Comparison of ENCODE assay signal across 12 cellular contexts in genomic region chr4:74109894-74110605, GRCh38. TPM values are rescaled to one million over a fixed set of nuclear protein-coding genes. Genes with fewer than 3 reads are reported as not detected.
A peak's percentile ranks its signal among the peaks of the same experiment; 100 is the strongest.
DNase-seq lines count a peak whose midpoint lies in the region; ATAC-seq, FAIRE-seq and TF ChIP-seq lines count a peak whose summit lies in the region.
"Had no signal": no experiment of that assay in that cellular context is flagged by ENCODE, and none has a peak within 500 bp of the region (broad histone marks: within the 10 kb centered on the region; RNA-seq: fewer than 3 reads in every experiment).

No MANE protein-coding gene starts in this region.

- no peak overlapping the region for H3K23ac ChIP-seq in mesendoderm (ENCODE audit: low read length)

- H2AK5ac ChIP-seq in mesendoderm (ENCODE audit: low read length), result no peak overlapping the region

- POLR2A ChIA-PET in T-cell (lab: Charles Lee), result no interaction called here
- POLR2A ChIA-PET in activated CD8-positive, alpha-beta T cell treated with anti-CD3 and anti-CD28 coated beads for 36 hours (lab: Charles Lee), result no interaction called here

- H3K27me3 ChIP-seq in mesendoderm (ENCODE audit: insufficient read depth, low read length, poor library complexity), result no peaks in the 10 kb centered on the region
- H3K27me3 ChIP-seq: BLaER1 treated with 17β-estradiol and CSF1 and Interleukin-3, amounts not matched to agents 10 nM and 100 nM had no signal

- H3K27ac ChIP-seq in mesendoderm (ENCODE audit: low read depth, low read length), result peak overlapping the region; percentile 31
- H3K27ac ChIP-seq: prostate gland had no signal

- H4K5ac ChIP-seq in mesendoderm (ENCODE audit: low read length), result no peak overlapping the region

- peaks cover 9% of the 10 kb centered on the region for H3K4me1 ChIP-seq in mesendoderm (ENCODE audit: control insufficient read depth, low read depth, low read length)
- H3K4me1 ChIP-seq: prostate gland had no signal

- H3K9me3 Mint-ChIP-seq in T-cell, result no peaks in the 10 kb centered on the region
- no peaks in the 10 kb centered on the region for H3K9me3 Mint-ChIP-seq in activated CD8-positive, alpha-beta T cell treated with anti-CD3 and anti-CD28 coated beads for 36 hours

- intact Hi-C loops in activated CD8-positive, alpha-beta T cell treated with anti-CD3 and anti-CD28 coated beads for 36 hours (cut with micrococcal nuclease), result no loop called here

- DNase-seq in A172 (ENCODE audit: low spot score), result peak; percentile 80
- peak; percentile 17 for DNase-seq in HTR-8/SVneo (ENCODE audit: insufficient read length, low spot score)
- DNase-seq in cardiac fibroblast (ENCODE audit: low read depth in 2 of 2), result peak; percentile 84 to 97
- DNase-seq in mesendoderm, result no peak
- no peak for DNase-seq in T-cell
- DNase-seq in activated CD8-positive, alpha-beta T cell treated with anti-CD3 and anti-CD28 coated beads for 36 hours, result no peak
- no peak for DNase-seq in activated CD4-positive, alpha-beta T cell treated with anti-CD3 and anti-CD28 coated beads, Interleukin-2, amount 50 U/mL, for 1 hour
- DNase-seq in activated gamma-delta T cell (lab: John Stamatoyannopoulos, UW), result no peak
- DNase-seq: SIG-M5; stimulated activated naive CD8-positive, alpha-beta T cell treated with anti-CD3 and anti-CD28 coated beads, Interleukin-15, Interleukin-2, amounts not matched to agents 100 U/mL and 50 U/mL, for 24 hours had no signal

- ATAC-seq in T-cell (replicated peaks in 1 of 4), result no peak
- no peak for ATAC-seq in activated CD8-positive, alpha-beta T cell treated with anti-CD3 and anti-CD28 coated beads for 36 hours
- ATAC-seq: stimulated activated naive CD8-positive, alpha-beta T cell treated with anti-CD3 and anti-CD28 coated beads, Interleukin-15, Interleukin-2, amounts not matched to agents 100 U/mL and 50 U/mL, for 24 hours had no signal

- no peaks in the 10 kb centered on the region for H3K79me2 ChIP-seq in mesendoderm (ENCODE audit: control insufficient read depth, insufficient read depth, low read length)

- no peaks in the 10 kb centered on the region for H3K4me1 Mint-ChIP-seq in T-cell
- no peaks in the 10 kb centered on the region for H3K4me1 Mint-ChIP-seq in activated CD8-positive, alpha-beta T cell treated with anti-CD3 and anti-CD28 coated beads for 36 hours (ENCODE audit: low read depth)

- H2BK120ac ChIP-seq in mesendoderm (ENCODE audit: low read depth, low read length), result no peak overlapping the region

- CTCF ChIA-PET in T-cell (lab: Charles Lee), result interaction anchor here in 1 of 2 donors (0.7 kb wide), 1 partner anchor 8 kb away, joined by 3 read pairs; no protein-coding TSS in a partner anchor
- CTCF ChIA-PET in activated CD8-positive, alpha-beta T cell treated with anti-CD3 and anti-CD28 coated beads for 36 hours (lab: Charles Lee), result interaction anchor here (0.6 to 1.2 kb wide), 2 partner anchors 25 to 265 kb away, joined by 3 to 5 read pairs; no protein-coding TSS in a partner anchor

- no peak overlapping the region for H3K9ac ChIP-seq in mesendoderm (ENCODE audit: low read length)

- FAIRE-seq in HTR-8/SVneo (lab: Jason Lieb, UNC), result no peak

- H3K36me3 ChIP-seq in mesendoderm (ENCODE audit: control insufficient read depth, insufficient read depth, low read length), result no peaks in the 10 kb centered on the region
- H3K36me3 ChIP-seq: BLaER1 treated with 17β-estradiol and CSF1 and Interleukin-3, amounts not matched to agents 10 nM and 100 nM; prostate gland had no signal

- H3K4me3 ChIP-seq in cardiac fibroblast (replicated peaks in 1 of 2; ENCODE audit: low read depth in 2 of 2, low read length in 2 of 2) (no peak overlapping the region), mesendoderm (ENCODE audit: low read length) (no peak overlapping the region)
- H3K4me3 ChIP-seq: BLaER1 treated with 17β-estradiol and CSF1 and Interleukin-3, amounts not matched to agents 10 nM and 100 nM; prostate gland had no signal

- no peak for TF ChIP-seq CTCF in cardiac fibroblast (IDR thresholded peaks at IDR 0.05; ENCODE audit: low read depth, low read length)
- no peak for TF ChIP-seq CTCF in activated CD8-positive, alpha-beta T cell treated with anti-CD3 and anti-CD28 coated beads for 36 hours (IDR thresholded peaks at IDR 0.05)

- H3K4me2 ChIP-seq in mesendoderm (ENCODE audit: low read length), result no peak overlapping the region

- H3K4me3 Mint-ChIP-seq in T-cell, result no peak overlapping the region
- no peak overlapping the region for H3K4me3 Mint-ChIP-seq in activated CD8-positive, alpha-beta T cell treated with anti-CD3 and anti-CD28 coated beads for 36 hours

- H3K27me3 Mint-ChIP-seq in T-cell, result peaks cover 7 to 12% of the 10 kb centered on the region in 2 donors
- peaks cover 3% of the 10 kb centered on the region for H3K27me3 Mint-ChIP-seq in activated CD8-positive, alpha-beta T cell treated with anti-CD3 and anti-CD28 coated beads for 36 hours

- no peak overlapping the region for H3K56ac ChIP-seq in mesendoderm (ENCODE audit: low read length)

- no peak overlapping the region for H4K8ac ChIP-seq in mesendoderm (ENCODE audit: low read depth, low read length)

- H2BK15ac ChIP-seq in mesendoderm (replicated peaks; ENCODE audit: low read depth), result no peak overlapping the region

- H3K79me1 ChIP-seq in mesendoderm (ENCODE audit: low read length), result no peaks in the 10 kb centered on the region

- no peak overlapping the region for H3K27ac Mint-ChIP-seq in T-cell
- H3K27ac Mint-ChIP-seq in activated CD8-positive, alpha-beta T cell treated with anti-CD3 and anti-CD28 coated beads for 36 hours, result no peak overlapping the region

- H3K36me3 Mint-ChIP-seq in T-cell, result no peaks in the 10 kb centered on the region
- H3K36me3 Mint-ChIP-seq in activated CD8-positive, alpha-beta T cell treated with anti-CD3 and anti-CD28 coated beads for 36 hours (ENCODE audit: low read depth), result no peaks in the 10 kb centered on the region

- WGBS in mesendoderm (ENCODE audit: extremely low coverage, insufficient coverage, low lambda C conversion rate), result no CpG with 5 or more reads among the region's 6 CpGs

- H3K4ac ChIP-seq in mesendoderm (ENCODE audit: low read depth, low read length), result no peak overlapping the region

- H3K18ac ChIP-seq in mesendoderm (ENCODE audit: low read length), result peak overlapping the region; percentile 84

- no peak overlapping the region for H2BK5ac ChIP-seq in mesendoderm (ENCODE audit: low read length)

RNA-seq across cellular contexts. Expression of gene CXCL2, which starts 11.1 kb away (rescaled TPM):
- total RNA-seq in A172 (2014; rRNA removed; shearing (Covaris generic)), result not detected in 2 replicates
- 0.38 TPM for polyA plus RNA-seq in mesendoderm (2013, experiment 1 of 2)
- 0.48 TPM for polyA plus RNA-seq in mesendoderm (2013, experiment 2 of 2)
- total RNA-seq in T-cell, result under 1 TPM; 0.20 to 0.60 (median 0.30) TPM
- not detected for total RNA-seq in activated CD8-positive, alpha-beta T cell treated with anti-CD3 and anti-CD28 coated beads for 36 hours

RNA-seq across cellular contexts. Expression of gene MTHFD2L, which starts 47.9 kb away (rescaled TPM):
- 7.1 and 8.9 TPM in 2 replicates for total RNA-seq in A172 (2014; rRNA removed; shearing (Covaris generic))
- polyA plus RNA-seq in mesendoderm (2013, experiment 1 of 2), result 9.4 TPM
- 9.9 TPM for polyA plus RNA-seq in mesendoderm (2013, experiment 2 of 2)
- total RNA-seq in T-cell, result 1 to 10 TPM; 7.2 to 9.8 (median 7.9) TPM
- total RNA-seq in activated CD8-positive, alpha-beta T cell treated with anti-CD3 and anti-CD28 coated beads for 36 hours, result 1 to 10 TPM; 7.3 to 8.1 TPM

Comparison
In these comparisons a context has a peak if more than half of its experiments do, and no peak if none do; other contexts are left out.
1. DNase-seq: peak in A172 (single experiment), HTR-8/SVneo (single experiment) and cardiac fibroblast (2 of 2); none in mesendoderm (single experiment), T-cell (0 of 34), activated CD8-positive, alpha-beta T cell treated with anti-CD3 and anti-CD28 coated beads for 36 hours (single experiment), activated CD4-positive, alpha-beta T cell treated with anti-CD3 and anti-CD28 coated beads, Interleukin-2, amount 50 U/mL, for 1 hour (single experiment) and activated gamma-delta T cell (single experiment).